In genomic region chr15:64990168-64990470, GRCh38 we compare ENCODE assay signal across 9 cellular contexts. TPM values are rescaled to one million over a fixed set of nuclear protein-coding genes. Genes with fewer than 3 reads are reported as not detected.
DNase-seq lines count a peak whose midpoint lies in the region; ATAC-seq, FAIRE-seq and TF ChIP-seq lines count a peak whose summit lies in the region.
"Had no signal": no experiment of that assay in that cellular context is flagged by ENCODE, and none has a peak within 500 bp of the region (broad histone marks: within the 10 kb centered on the region; RNA-seq: fewer than 3 reads in every experiment).

No MANE protein-coding gene starts in this region.

- peak in 1 of 2 donors; percentile 43 for ATAC-seq in right cardiac atrium

- H3K4me1 ChIP-seq in right cardiac atrium (ENCODE audit: control insufficient read depth, insufficient read depth, low read length) (no peaks in the 10 kb centered on the region), small intestine (ENCODE audit: control insufficient read depth in 2 of 2, insufficient read depth in 1 of 2, low read depth in 1 of 2, low read length in 1 of 2) (peaks cover 0 to 6% of the 10 kb centered on the region in 2 donors)

- DNase-seq in HFFc6 (no peak), right cardiac atrium (no peak), small intestine (no peak), activated gamma-delta T cell treated with Interleukin-2 at 50 U/mL for 16 hours (no peak), NCI-H524 (lab: John Stamatoyannopoulos, UW) (no peak), NCI-H345 treated with DMSO at 0.1 percent for 48 hours (lab: John Stamatoyannopoulos, UW; ENCODE audit: unreplicated experiment) (no peak), GF-D8 (lab: John Stamatoyannopoulos, UW) (no peak)
- no peak for DNase-seq in activated T-helper 2 cell treated with anti-CD3 and anti-CD28 coated beads, Interferon-gamma antibody, Interleukin-2, Interleukin-4, amounts not matched to agents 10 μg/mL and 5 μg/mL and 100 μg/mL, durations not matched to agents 14 hours and 24 hours and 36 hours (ENCODE audit: low spot score)

- peak overlapping the region; percentile 95 for H3K27ac Mint-ChIP-seq in HFFc6
- peak overlapping the region; percentile 85 for H3K27ac Mint-ChIP-seq in activated T-helper 2 cell treated with anti-CD3 and anti-CD28 coated beads, Interferon-gamma antibody, Interleukin-2, Interleukin-4, amounts not matched to agents 10 μg/mL and 5 μg/mL and 100 μg/mL, durations not matched to agents 14 hours and 24 hours and 36 hours

- intact Hi-C loops in activated T-helper 2 cell treated with anti-CD3 and anti-CD28 coated beads, Interferon-gamma antibody, Interleukin-2, Interleukin-4, amounts not matched to agents 10 μg/mL and 5 μg/mL and 100 μg/mL, durations not matched to agents 14 hours and 24 hours and 36 hours (cut with micrococcal nuclease) = loop anchor here (5.0 kb wide), 1 partner anchor 98 kb away; no protein-coding TSS in a partner anchor
- intact Hi-C loops in right cardiac atrium (cut with DNase I) = no loop called here

- H3K27ac ChIP-seq in right cardiac atrium (ENCODE audit: low read length) (peak overlapping the region; percentile 26), small intestine (ENCODE audit: low read depth in 1 of 2, low read length in 1 of 2) (peak overlapping the region; percentile 43 to 96)

- no peaks in the 10 kb centered on the region for H3K36me3 ChIP-seq in small intestine (ENCODE audit: control insufficient read depth in 2 of 2, insufficient read depth in 2 of 2, low read length in 2 of 2)

- peaks cover 44% of the 10 kb centered on the region for H3K4me1 Mint-ChIP-seq in HFFc6 (ENCODE audit: low read depth)
- peaks cover 34% of the 10 kb centered on the region for H3K4me1 Mint-ChIP-seq in activated T-helper 2 cell treated with anti-CD3 and anti-CD28 coated beads, Interferon-gamma antibody, Interleukin-2, Interleukin-4, amounts not matched to agents 10 μg/mL and 5 μg/mL and 100 μg/mL, durations not matched to agents 14 hours and 24 hours and 36 hours (ENCODE audit: low read depth)

- H3K36me3 Mint-ChIP-seq in HFFc6 (ENCODE audit: low read depth) = peaks cover 8% of the 10 kb centered on the region; the same call in 1 of the 2 replicates
- H3K36me3 Mint-ChIP-seq in activated T-helper 2 cell treated with anti-CD3 and anti-CD28 coated beads, Interferon-gamma antibody, Interleukin-2, Interleukin-4, amounts not matched to agents 10 μg/mL and 5 μg/mL and 100 μg/mL, durations not matched to agents 14 hours and 24 hours and 36 hours (ENCODE audit: low read depth) = peaks cover 15% of the 10 kb centered on the region

- H3K4me3 ChIP-seq in right cardiac atrium (ENCODE audit: low read length) (peak overlapping the region; percentile 85), small intestine (ENCODE audit: low read depth in 1 of 2, low read length in 2 of 2) (peak overlapping the region; percentile 87 to 92)

- H3K27me3 Mint-ChIP-seq in HFFc6 (ENCODE audit: insufficient read depth) = peaks cover 1% of the 10 kb centered on the region; the same call in 1 of the 2 replicates
- no peaks in the 10 kb centered on the region for H3K27me3 Mint-ChIP-seq in activated T-helper 2 cell treated with anti-CD3 and anti-CD28 coated beads, Interferon-gamma antibody, Interleukin-2, Interleukin-4, amounts not matched to agents 10 μg/mL and 5 μg/mL and 100 μg/mL, durations not matched to agents 14 hours and 24 hours and 36 hours (ENCODE audit: low read depth)

- 3% methylated on average over 9 of the region's 9 CpGs for WGBS in right cardiac atrium
- WGBS in small intestine, 3 donors = 3 to 5% (median 4%) methylated on average over 9 of the region's 9 CpGs

- H3K9me3 ChIP-seq in right cardiac atrium (ENCODE audit: control insufficient read depth, low read length) = no peaks in the 10 kb centered on the region
- H3K9me3 ChIP-seq in small intestine (ENCODE audit: control insufficient read depth, low read depth) = no peaks in the 10 kb centered on the region

- H3K27me3 ChIP-seq in right cardiac atrium (ENCODE audit: control insufficient read depth, insufficient read depth) (no peaks in the 10 kb centered on the region), small intestine (ENCODE audit: control insufficient read depth in 2 of 2, insufficient read depth in 2 of 2, low read length in 2 of 2) (no peaks in the 10 kb centered on the region)

- H3K4me3 Mint-ChIP-seq in HFFc6 = peak overlapping the region; percentile 94
- H3K4me3 Mint-ChIP-seq in activated T-helper 2 cell treated with anti-CD3 and anti-CD28 coated beads, Interferon-gamma antibody, Interleukin-2, Interleukin-4, amounts not matched to agents 10 μg/mL and 5 μg/mL and 100 μg/mL, durations not matched to agents 14 hours and 24 hours and 36 hours (ENCODE audit: low read depth) = peak overlapping the region; percentile 87

- no peak for TF ChIP-seq CTCF in HFFc6 (IDR thresholded peaks at IDR 0.05)

- H3K9me3 Mint-ChIP-seq in HFFc6 = no peaks in the 10 kb centered on the region
- no peaks in the 10 kb centered on the region for H3K9me3 Mint-ChIP-seq in activated T-helper 2 cell treated with anti-CD3 and anti-CD28 coated beads, Interferon-gamma antibody, Interleukin-2, Interleukin-4, amounts not matched to agents 10 μg/mL and 5 μg/mL and 100 μg/mL, durations not matched to agents 14 hours and 24 hours and 36 hours

- FAIRE-seq in small intestine (lab: Jason Lieb, UNC) = no peak

RNA-seq across cellular contexts. Expression of gene SPG21, which starts 0.4 kb away (rescaled TPM):
- 10 to 100 TPM; 66.4 to 91.3 (median 78.3) TPM for total RNA-seq in HFFc6 (2021; fragmentation: NEBNext Ultra II Directional; extraction: Animal tissue kit (Norgen Biotek cat#: 25700))
- total RNA-seq in activated T-helper 2 cell treated with anti-CD3 and anti-CD28 coated beads, Interferon-gamma antibody, Interleukin-2, Interleukin-4, amounts not matched to agents 10 μg/mL and 5 μg/mL and 100 μg/mL, durations not matched to agents 14 hours and 24 hours and 36 hours = 61.4 and 63.1 TPM in 2 replicates
- 10 to 100 TPM; 54.2 to 59.3 (median 56.0) TPM for total RNA-seq in right cardiac atrium
- polyA plus RNA-seq in right cardiac atrium (49.8 TPM), small intestine (10 to 100 TPM; 58.1 to 74.3 (median 62.3) TPM)

RNA-seq across cellular contexts. Expression of gene MTFMT, which starts 39.3 kb away (rescaled TPM):
- total RNA-seq in HFFc6 (2021; fragmentation: NEBNext Ultra II Directional; extraction: Animal tissue kit (Norgen Biotek cat#: 25700)) = 10 to 100 TPM; 15.5 to 18.3 (median 16.9) TPM
- 22.7 and 23.4 TPM in 2 replicates for total RNA-seq in activated T-helper 2 cell treated with anti-CD3 and anti-CD28 coated beads, Interferon-gamma antibody, Interleukin-2, Interleukin-4, amounts not matched to agents 10 μg/mL and 5 μg/mL and 100 μg/mL, durations not matched to agents 14 hours and 24 hours and 36 hours
- 10 to 100 TPM; 17.4 to 18.0 (median 17.7) TPM for total RNA-seq in right cardiac atrium
- polyA plus RNA-seq in right cardiac atrium (9.9 TPM), small intestine (10 to 100 TPM in 2 of 3 donors, 1 to 10 TPM in 1; 9.7 to 14.8 (median 11.5) TPM)

RNA-seq across cellular contexts. Expression of gene SLC51B, which starts 55.1 kb away (rescaled TPM):
- total RNA-seq in HFFc6 (2021; fragmentation: NEBNext Ultra II Directional; extraction: Animal tissue kit (Norgen Biotek cat#: 25700)) = not detected
- total RNA-seq in activated T-helper 2 cell treated with anti-CD3 and anti-CD28 coated beads, Interferon-gamma antibody, Interleukin-2, Interleukin-4, amounts not matched to agents 10 μg/mL and 5 μg/mL and 100 μg/mL, durations not matched to agents 14 hours and 24 hours and 36 hours = not detected in 2 replicates
- total RNA-seq in right cardiac atrium = not detected
- polyA plus RNA-seq in right cardiac atrium (not detected), small intestine (100 to 1,000 TPM in 2 of 3 donors, 10 to 100 TPM in 1; 82.7 to 258 (median 242) TPM)
- total RNA-seq: HT1080 had no signal
